Comparison of ENCODE assay signal across 9 cellular contexts in the genomic region with DNA sequence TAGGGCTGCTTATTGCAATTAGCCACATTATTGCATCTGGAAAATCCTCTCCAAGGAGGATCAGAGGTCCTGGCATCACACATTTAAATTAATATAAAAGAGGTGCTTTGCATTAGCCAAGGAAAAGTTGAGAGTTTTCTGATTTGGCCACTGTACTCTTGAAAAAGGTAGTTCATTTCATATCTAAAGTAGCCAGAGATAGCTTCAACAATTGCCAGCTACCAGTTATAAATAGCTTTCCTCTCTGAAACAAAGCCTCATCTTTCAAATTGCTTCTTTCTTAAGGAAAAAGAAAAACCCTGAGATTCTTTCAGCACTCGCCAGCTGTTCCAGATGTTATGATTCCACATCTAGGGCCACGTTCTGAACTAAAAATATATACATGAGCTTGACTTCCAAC.
"Had no signal": no experiment of that assay in that cellular context is flagged by ENCODE, and none has a peak within 500 bp of the region (broad histone marks: within the 10 kb centered on the region; RNA-seq: fewer than 3 reads in every experiment).

No MANE protein-coding gene starts in this region.

- H3K4me3 ChIP-seq: colonic mucosa, esophagus squamous epithelium, gastrocnemius medialis, heart right ventricle, left ventricle myocardium inferior, lower lobe of right lung, mucosa of descending colon had no signal

- H3K36me3 ChIP-seq: colonic mucosa, esophagus squamous epithelium, gastrocnemius medialis, heart right ventricle, left ventricle myocardium inferior, lower lobe of right lung had no signal

- H3K27ac ChIP-seq: colonic mucosa, epithelial cell of prostate, esophagus squamous epithelium, gastrocnemius medialis, heart right ventricle, left ventricle myocardium inferior, lower lobe of right lung had no signal

- H3K9me3 ChIP-seq: colonic mucosa, esophagus squamous epithelium, gastrocnemius medialis, lower lobe of right lung, mucosa of descending colon had no signal

- H3K27me3 ChIP-seq: colonic mucosa, esophagus squamous epithelium, gastrocnemius medialis, heart right ventricle had no signal

- H3K4me1 ChIP-seq: colonic mucosa, lower lobe of right lung had no signal

- DNase-seq: cortex of kidney, esophagus squamous epithelium had no signal
